In genomic region chr20:50153500-50154377, GRCh38 we compare ENCODE assay signal across 8 cellular contexts. TPM values are rescaled to one million over a fixed set of nuclear protein-coding genes. Genes with fewer than 3 reads are reported as not detected.
DNase-seq lines count a peak whose midpoint lies in the region; ATAC-seq and TF ChIP-seq lines count a peak whose summit lies in the region.

TSS of gene PEDS1 (minus strand) at chr20:50153723. CDS start at chr20:50153637, 86 bp downstream.

- H3K9me3 ChIP-seq in transverse colon: no peaks in the 10 kb centered on the region

- no peak for TF ChIP-seq EP300 in transverse colon (IDR thresholded peaks at IDR 0.05; ENCODE audit: low read depth)

- in situ Hi-C loops in transverse colon (cut with MboI; ENCODE audit: low pct_ligation_motif_present in 1 of 4, low pct_unique_long_range_greater_than_20kb in 1 of 4, low sequenced_read_pairs in 3 of 4): no loop called here

- TF ChIP-seq POLR2A in transverse colon (IDR thresholded peaks at IDR 0.05): peak; percentile 82

- intact Hi-C loops in Right ventricle myocardium superior (cut with DNase I) (no loop called here), transverse colon (cut with DNase I; ENCODE audit: low total_unique reads) (no loop called here)

- peak within 1 kb of the TSS; percentile 93 to 99 (median 98) for H3K27ac ChIP-seq in transverse colon

- TF ChIP-seq CTCF in transverse colon (IDR thresholded peaks at IDR 0.05): no peak

- peak within 1 kb of the TSS; percentile 70 for H3K4me3 ChIP-seq in GM08714 (ENCODE audit: low read length)
- H3K4me3 ChIP-seq in transverse colon: peak within 1 kb of the TSS; percentile 94 to 100 (median 98)

- ATAC-seq in HG02571 (IDR thresholded peaks at IDR 0.05; ENCODE audit: unreplicated experiment): peak; percentile 88
- ATAC-seq in Right ventricle myocardium superior (ENCODE audit: poor library complexity): peak; percentile 97

- H3K36me3 ChIP-seq in transverse colon: no peaks in the 10 kb centered on the region

- 9% methylated on average over 22 of the region's 99 CpGs; no CpG with 5 or more reads in 1 of the 2 donors for WGBS in transverse colon (ENCODE audit: low coverage in 1 of 2), 2 donors

- DNase-seq in NCI-H1092 (lab: John Stamatoyannopoulos, UW): peak; percentile 82
- peak; percentile 53 to 67 for DNase-seq in SW 1271 (lab: John Stamatoyannopoulos, UW)
- peak; percentile 45 for DNase-seq in activated naive CD8-positive, alpha-beta T cell treated with anti-CD3 and anti-CD28 coated beads, Interleukin-2, amount 50 U/mL, for 16 hours (ENCODE audit: low read depth, low spot score)
- DNase-seq in Right ventricle myocardium superior: peak; percentile 96
- peak; percentile 81 for DNase-seq in pons (ENCODE audit: low spot score)
- peak; percentile 93 for DNase-seq in transverse colon

- no peaks in the 10 kb centered on the region for H3K27me3 ChIP-seq in transverse colon

- H3K4me1 ChIP-seq in transverse colon: peaks cover 37 to 51% (median 49%) of the 10 kb centered on the region in 4 donors

RNA-seq across cellular contexts. Expression of gene PEDS1, which starts in this region (rescaled TPM):
- total RNA-seq in Right ventricle myocardium superior: 25.9 TPM
- 10 to 100 TPM in 3 of 4 donors, 1 to 10 TPM in 1; 9.6 to 30.9 (median 23.2) TPM for total RNA-seq in transverse colon

Comparison
In these comparisons a context has a peak if more than half of its experiments do, and no peak if none do; other contexts are left out.
1. Peak in every context shown above with its lines: DNase-seq, ATAC-seq, H3K4me3 ChIP-seq and H3K27ac ChIP-seq.
2. DNase-seq: peak in every context shown above with its lines; median percentile 96 in Right ventricle myocardium superior; 93 in transverse colon; 82 in NCI-H1092; 81 in pons; 60 in SW 1271; 45 in activated naive CD8-positive, alpha-beta T cell treated with anti-CD3 and anti-CD28 coated beads, Interleukin-2, amount 50 U/mL, for 16 hours.